19 cellular contexts compared by ENCODE assay signal in the genomic region with DNA sequence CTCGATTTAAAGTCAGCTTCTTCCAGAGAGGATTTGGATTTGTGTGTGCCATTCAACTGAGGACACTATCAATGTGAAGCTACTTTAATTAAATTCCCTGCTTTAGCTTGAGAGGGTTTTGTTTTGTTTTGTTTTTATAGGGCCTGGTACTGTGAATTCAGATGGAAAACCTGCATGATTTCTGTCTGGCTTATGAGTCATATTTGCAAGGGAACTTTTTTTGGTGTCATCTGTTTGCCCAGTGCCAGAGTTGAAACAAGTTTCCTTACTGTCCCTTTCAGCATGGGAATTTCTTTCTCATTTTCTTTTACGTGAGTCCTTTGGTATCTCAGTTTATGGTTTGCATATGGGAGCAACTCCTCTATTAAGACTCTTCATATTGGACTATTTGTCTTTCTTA.
DNase-seq lines count a peak whose midpoint lies in the region; ATAC-seq, FAIRE-seq and TF ChIP-seq lines count a peak whose summit lies in the region.
"Had no signal": no experiment of that assay in that cellular context is flagged by ENCODE, and none has a peak within 500 bp of the region (broad histone marks: within the 10 kb centered on the region; RNA-seq: fewer than 3 reads in every experiment).

No MANE protein-coding gene starts in this region.

- POLR2A ChIA-PET in A549 (lab: Yijun Ruan, JAX), result no interaction called here

- CTCF ChIA-PET in A549 (lab: Yijun Ruan, JAX), result interaction anchor here (0.6 kb wide), 1 partner anchor 12 kb away, joined by 3 read pairs; no protein-coding TSS in a partner anchor

- TF ChIP-seq POLR2A in A549 (IDR thresholded peaks at IDR 0.05; ENCODE audit: low read length), result no peak

- H3K4me1 Mint-ChIP-seq in activated T-cell treated with anti-CD3 and anti-CD28 coated beads, Interleukin-2, amount 50 U/mL, for 4 hours (ENCODE audit: low read depth), result no peaks in the 10 kb centered on the region
- H3K4me1 Mint-ChIP-seq: CD8-positive, alpha-beta memory T cell had no signal

- no peak for TF ChIP-seq CTCF in A549 (IDR thresholded peaks at IDR 0.05)
- no peak for TF ChIP-seq CTCF in fibroblast of mammary gland (conservative IDR thresholded peaks at IDR 0.05; ENCODE audit: control insufficient read depth, insufficient read depth, low read depth, low read length)

- ATAC-seq in A549, result no peak; a peak in 1 of 6 replicates
- no peak for ATAC-seq in activated T-cell treated with anti-CD3 and anti-CD28 coated beads, Interleukin-2, amount 50 U/mL, for 4 hours

- no peaks in the 10 kb centered on the region for H3K9me3 ChIP-seq in A549
- H3K9me3 ChIP-seq: BLaER1 had no signal

- H3K27me3 Mint-ChIP-seq in activated T-cell treated with anti-CD3 and anti-CD28 coated beads, Interleukin-2, amount 50 U/mL, for 4 hours (ENCODE audit: low read depth), result peaks cover 2% of the 10 kb centered on the region
- H3K27me3 Mint-ChIP-seq: CD8-positive, alpha-beta memory T cell had no signal

- H3K4me3 ChIP-seq in A549 (no peak overlapping the region), fibroblast of mammary gland (ENCODE audit: control insufficient read depth, low read depth, low read length) (no peak overlapping the region)
- H3K4me3 ChIP-seq: BLaER1 had no signal

- TF ChIP-seq RAD21 in A549 (conservative IDR thresholded peaks at IDR 0.05 in 1 of 2, IDR thresholded peaks at IDR 0.05 in 1 of 2), result no peak

- H3K4me3 Mint-ChIP-seq in activated T-cell treated with anti-CD3 and anti-CD28 coated beads, Interleukin-2, amount 50 U/mL, for 4 hours, result no peak overlapping the region
- H3K4me3 Mint-ChIP-seq: CD8-positive, alpha-beta memory T cell had no signal

- TF ChIP-seq EP300 in A549 (IDR thresholded peaks at IDR 0.05), result no peak

- peaks cover 39% of the 10 kb centered on the region for H3K4me1 ChIP-seq in A549
- H3K4me1 ChIP-seq: BLaER1 had no signal

- peaks cover 4% of the 10 kb centered on the region for H3K9me3 Mint-ChIP-seq in activated T-cell treated with anti-CD3 and anti-CD28 coated beads, Interleukin-2, amount 50 U/mL, for 4 hours

- no peaks in the 10 kb centered on the region for H3K36me3 Mint-ChIP-seq in activated T-cell treated with anti-CD3 and anti-CD28 coated beads, Interleukin-2, amount 50 U/mL, for 4 hours (ENCODE audit: insufficient read depth)
- H3K36me3 Mint-ChIP-seq: CD8-positive, alpha-beta memory T cell had no signal

- FAIRE-seq in A549 (lab: Jason Lieb, UNC), result no peak
- FAIRE-seq: HTR-8/SVneo had no signal

- H3K27ac ChIP-seq in A549, result peak overlapping the region; percentile 39 to 74; a peak in 5 of 6 replicates
- H3K27ac ChIP-seq: BLaER1, RWPE1 had no signal

- WGBS in A549 (ENCODE audit: missing lambda C conversion rate), result 45% methylated on average over 2 of the region's 2 CpGs

- peak overlapping the region; percentile 62 for H3K4me2 ChIP-seq in A549
- H3K4me2 ChIP-seq: BLaER1 had no signal

- DNase-seq in A549 (ENCODE audit: low read depth in 1 of 2, low spot score in 1 of 2) (peak in 1 of 2 experiments; percentile 27), EH (ENCODE audit: low read depth) (peak; percentile 60), M059J (ENCODE audit: low read depth) (peak; percentile 53), fibroblast of mammary gland (ENCODE audit: low read depth) (peak; percentile 16), medulla oblongata (ENCODE audit: extremely low spot score) (no peak), ecto neural progenitor cell (ENCODE audit: low spot score) (no peak)
- DNase-seq in activated T-cell treated with anti-CD3 and anti-CD28 coated beads, Interleukin-2, amount 50 U/mL, for 4 hours, result no peak
- no peak for DNase-seq in activated CD4-positive, alpha-beta T cell treated with anti-CD3 and anti-CD28 coated beads for 48 hours
- DNase-seq: CD8-positive, alpha-beta memory T cell; DMS 273 treated with DMSO at 0.1 percent for 48 hours; H7; NCI-H1436; NCI-H2029; NCI-H2171; NCI-H446 treated with DMSO at 0.1 percent for 48 hours; OCI-M1 had no signal

TF ChIP-seq in A549, 52 proteins besides CTCF, POLR2A, EP300 and RAD21:
- TF ChIP-seq JUNB (IDR thresholded peaks at IDR 0.05) (peak; percentile 41; the same call in 1 of the 2 replicates), HEYL (CRISPR knock-in tag; IDR thresholded peaks at IDR 0.05) (no peak), FOSL2 (IDR thresholded peaks at IDR 0.05) (peak; percentile 37; the same call in 1 of the 2 replicates), FOSL2 (CRISPR knock-in tag; IDR thresholded peaks at IDR 0.05) (peak; percentile 76), SMC3 (IDR thresholded peaks at IDR 0.05) (0 out of 3 replicates have a peak, but pooled peaks have one; percentile 6)
- TF ChIP-seq, protein P1, sequence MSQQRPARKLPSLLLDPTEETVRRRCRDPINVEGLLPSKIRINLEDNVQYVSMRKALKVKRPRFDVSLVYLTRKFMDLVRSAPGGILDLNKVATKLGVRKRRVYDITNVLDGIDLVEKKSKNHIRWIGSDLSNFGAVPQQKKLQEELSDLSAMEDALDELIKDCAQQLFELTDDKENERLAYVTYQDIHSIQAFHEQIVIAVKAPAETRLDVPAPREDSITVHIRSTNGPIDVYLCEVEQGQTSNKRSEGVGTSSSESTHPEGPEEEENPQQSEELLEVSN (IDR thresholded peaks at IDR 0.05; ENCODE audit: borderline replicate concordance, low read depth), result no peak

Comparison
In these comparisons a context has a peak if more than half of its experiments do, and no peak if none do; other contexts are left out.
1. DNase-seq: peak in EH (single experiment), M059J (single experiment) and fibroblast of mammary gland (single experiment); none in activated T-cell treated with anti-CD3 and anti-CD28 coated beads, Interleukin-2, amount 50 U/mL, for 4 hours (single experiment), activated CD4-positive, alpha-beta T cell treated with anti-CD3 and anti-CD28 coated beads for 48 hours (single experiment), medulla oblongata (single experiment) and ecto neural progenitor cell (single experiment).